34 cellular contexts compared by ENCODE assay signal in genomic region chr5:62322484-62322883, GRCh38.
"Had no signal": no experiment of that assay in that cellular context is flagged by ENCODE, and none has a peak within 500 bp of the region (broad histone marks: within the 10 kb centered on the region; RNA-seq: fewer than 3 reads in every experiment).

No MANE protein-coding gene starts in this region.

- H3K27ac ChIP-seq: KMS-11 had no signal

- H3K4me3 ChIP-seq: MG63 had no signal

- H3K9ac ChIP-seq: KMS-11 had no signal

- H3K4me2 ChIP-seq: KMS-11 had no signal

- H3K27me3 ChIP-seq: MG63 had no signal

- H3K9me3 ChIP-seq: MG63 had no signal

- DNase-seq: Karpas-422, Kasumi-1, MG63, MM.1S, MV-4-11, NCI-H1048, NCI-H1092, NCI-H1092 treated with DMSO at 0.1 percent for 48 hours, NCI-H1105, NCI-H1105 treated with DMSO at 0.1 percent for 48 hours, NCI-H1417, NCI-H1417 treated with DMSO at 0.1 percent for 48 hours, NCI-H1436, NCI-H1436 treated with DMSO at 0.1 percent for 48 hours, NCI-H146, NCI-H1694, NCI-H1694 treated with DMSO at 0.1 percent for 48 hours, NCI-H187, NCI-H187 treated with DMSO at 0.1 percent for 48 hours, NCI-H1930, NCI-H2029, NCI-H2029 treated with DMSO at 0.1 percent for 48 hours, NCI-H2081, NCI-H2081 treated with DMSO at 0.1 percent for 48 hours, NCI-H2107, NCI-H2171, NCI-H2171 treated with DMSO at 0.1 percent for 48 hours, NCI-H2227 treated with DMSO at 0.1 percent for 48 hours, NCI-H226, NCI-H345, NCI-H446, NCI-H446 treated with DMSO at 0.1 percent for 48 hours, NCI-H510A had no signal
